In the genomic region with DNA sequence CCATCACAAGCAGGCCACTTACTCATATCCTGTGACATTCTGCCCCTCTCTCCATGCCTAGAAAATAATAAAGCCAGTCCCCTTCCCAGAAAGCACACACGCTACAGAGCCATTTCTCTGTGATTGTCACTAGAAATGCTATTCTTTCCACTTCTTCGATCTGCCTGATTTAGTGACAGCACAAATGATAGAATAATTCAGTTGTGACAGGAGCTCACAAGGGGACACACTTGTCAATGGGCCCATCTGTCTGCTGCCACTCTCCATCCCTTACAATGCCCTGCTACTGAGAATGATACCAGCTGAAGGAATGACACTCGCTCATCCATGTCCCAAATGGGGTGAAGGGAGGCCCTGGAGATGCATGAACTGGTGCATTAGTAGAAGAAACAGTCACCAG, we compare ENCODE assay signal across 2 cellular contexts.
A peak's percentile ranks its signal among the peaks of the same experiment; 100 is the strongest.
TF ChIP-seq lines count a peak whose summit lies in the region.

No MANE protein-coding gene starts in this region.

TF ChIP-seq in IMR-90, 13 proteins besides CTCF, POLR2A, EP300 and RAD21 (continued from another document):
- TF ChIP-seq FOS (IDR thresholded peaks at IDR 0.05; ENCODE audit: low read depth, low read length) (no peak), RFX5 (IDR thresholded peaks at IDR 0.05; ENCODE audit: low read depth, low read length) (no peak), NFE2L2 (IDR thresholded peaks at IDR 0.05; ENCODE audit: low read depth, low read length) (no peak), SMC3 (IDR thresholded peaks at IDR 0.05; ENCODE audit: low read depth, low read length) (no peak)

TF ChIP-seq in neural cell, 6 proteins besides CTCF, POLR2A, EP300 and RAD21 (continued from another document):
- peak; percentile 87 for TF ChIP-seq POLR2AphosphoS5 (IDR thresholded peaks at IDR 0.05)
- TF ChIP-seq SMC3 (conservative IDR thresholded peaks at IDR 0.05; ENCODE audit: poor library complexity), result peak; percentile 19
